Comparison of ENCODE assay signal across 14 cellular contexts in the genomic region with DNA sequence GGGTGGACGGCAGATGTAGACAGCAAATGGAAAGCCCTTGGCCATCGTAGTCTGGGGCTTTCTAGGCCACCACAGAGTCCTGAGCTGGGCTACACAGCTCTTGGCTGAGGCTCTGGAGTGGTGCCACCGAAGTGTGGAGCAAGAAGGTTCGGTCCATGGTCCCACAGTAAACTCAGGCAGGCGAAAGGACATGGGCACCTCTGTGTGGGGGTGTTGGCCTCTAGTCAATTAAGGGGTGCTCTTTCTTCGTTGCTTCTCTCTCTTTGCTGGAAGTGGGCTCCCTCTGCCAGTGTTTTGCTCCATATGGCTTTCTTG. TPM values are rescaled to one million over a fixed set of nuclear protein-coding genes. Genes with fewer than 3 reads are reported as not detected.
A peak's percentile ranks its signal among the peaks of the same experiment; 100 is the strongest.
DNase-seq lines count a peak whose midpoint lies in the region; ATAC-seq and TF ChIP-seq lines count a peak whose summit lies in the region.
"Had no signal": no experiment of that assay in that cellular context is flagged by ENCODE, and none has a peak within 500 bp of the region (broad histone marks: within the 10 kb centered on the region; RNA-seq: fewer than 3 reads in every experiment).

No MANE protein-coding gene starts in this region.

- POLR2A ChIA-PET in PC-9 (lab: Charles Lee; ENCODE audit: unreplicated experiment), result interaction anchor here (0.6 kb wide), 1 partner anchor 16 kb away, joined by 3 read pairs; no protein-coding TSS in a partner anchor
- POLR2A ChIA-PET in naive thymus-derived CD4-positive, alpha-beta T cell (lab: Charles Lee), result interaction anchor here (0.8 kb wide), 1 partner anchor 11 kb away, joined by 3 read pairs; no protein-coding TSS in a partner anchor

- H2AFZ ChIP-seq in PC-9, result no peak overlapping the region

- H3K9me2 ChIP-seq in PC-9 (ENCODE audit: insufficient read depth), result no peaks in the 10 kb centered on the region

- 0 out of 2 replicates have a peak, but pooled peaks cover 3% of the 10 kb centered on the region for H3K79me2 ChIP-seq in PC-9 (ENCODE audit: low read depth)

- CTCF ChIA-PET in PC-9 (lab: Charles Lee), result no interaction called here
- CTCF ChIA-PET in naive thymus-derived CD4-positive, alpha-beta T cell (lab: Charles Lee), result interaction anchor here (1.2 kb wide), 1 partner anchor 53 kb away, joined by 4 read pairs; no protein-coding TSS in a partner anchor

- no peak for DNase-seq in PC-9
- no peak for DNase-seq in epithelial cell of prostate (ENCODE audit: low read depth, low spot score)
- DNase-seq in naive thymus-derived CD4-positive, alpha-beta T cell, result no peak
- DNase-seq in amygdala (lab: John Stamatoyannopoulos, UW), result no peak
- DNase-seq: activated CD4-positive, alpha-beta T cell treated with anti-CD3 and anti-CD28 coated beads for 4 hours; KG1; NCI-H2227 treated with DMSO at 0.1 percent for 48 hours; stimulated activated naive CD4-positive, alpha-beta T cell had no signal

- H4K20me1 ChIP-seq in PC-9 (ENCODE audit: insufficient read depth), result no peaks in the 10 kb centered on the region

- H3K4me3 ChIP-seq in PC-9, result no peak overlapping the region
- no peak overlapping the region for H3K4me3 ChIP-seq in naive thymus-derived CD4-positive, alpha-beta T cell (ENCODE audit: low read length)

- ATAC-seq in naive thymus-derived CD4-positive, alpha-beta T cell, result no peak
- ATAC-seq in GM19035 (IDR thresholded peaks at IDR 0.05; ENCODE audit: unreplicated experiment), result no peak
- ATAC-seq in HG02938 (IDR thresholded peaks at IDR 0.05; ENCODE audit: unreplicated experiment), result no peak
- ATAC-seq: HCT116 had no signal

- BruUV-seq in PC-9 (replicated peaks; lab: Mats Ljungman, UMichigan), result no TSS peak

- TF ChIP-seq CTCF in PC-9 (conservative IDR thresholded peaks at IDR 0.05), result no peak

- H3K4me1 ChIP-seq in PC-9 (replicated peaks; ENCODE audit: insufficient read depth), result peaks cover 56% of the 10 kb centered on the region
- H3K4me1 ChIP-seq in naive thymus-derived CD4-positive, alpha-beta T cell (ENCODE audit: control insufficient read depth in 2 of 2, insufficient read depth in 2 of 2, low read length in 2 of 2), result peaks cover 5 to 15% of the 10 kb centered on the region in 2 donors

- H3K4me2 ChIP-seq in PC-9, result peak overlapping the region; percentile 99; the same call in 1 of the 2 replicates

- H3K4me3 Mint-ChIP-seq in naive thymus-derived CD4-positive, alpha-beta T cell, result peak overlapping the region in 9 of 10 donors; percentile 7 to 74 (median 49)
- H3K4me3 Mint-ChIP-seq: activated T-cell treated with anti-CD3 and anti-CD28 coated beads, Interleukin-2, amount 50 U/mL, for 24 hours had no signal

- H3K36me3 ChIP-seq in PC-9 (ENCODE audit: low read depth), result no peaks in the 10 kb centered on the region
- H3K36me3 ChIP-seq in naive thymus-derived CD4-positive, alpha-beta T cell (ENCODE audit: control insufficient read depth in 2 of 3, insufficient read depth in 3 of 3, low read length in 3 of 3), result no peaks in the 10 kb centered on the region

- peak overlapping the region; percentile 75 for H3K27ac ChIP-seq in PC-9
- H3K27ac ChIP-seq in epithelial cell of prostate, result peak overlapping the region; percentile 64
- H3K27ac ChIP-seq in naive thymus-derived CD4-positive, alpha-beta T cell (ENCODE audit: low read depth, low read length), result no peak overlapping the region
- peak overlapping the region; percentile 41 for H3K27ac ChIP-seq in temporal lobe (ENCODE audit: low read depth, low read length)
- H3K27ac ChIP-seq: C4-2B had no signal

- peaks cover 0 to 1% (median 0%) of the 10 kb centered on the region in 5 donors for H3K36me3 Mint-ChIP-seq in naive thymus-derived CD4-positive, alpha-beta T cell

- H3K9me3 ChIP-seq in PC-9 (ENCODE audit: insufficient read depth, low read depth), result no peaks in the 10 kb centered on the region
- H3K9me3 ChIP-seq in naive thymus-derived CD4-positive, alpha-beta T cell (ENCODE audit: control insufficient read depth in 2 of 3, low read length in 3 of 3), result no peaks in the 10 kb centered on the region

- H3K4me1 Mint-ChIP-seq in naive thymus-derived CD4-positive, alpha-beta T cell, result peaks cover 6 to 25% (median 14%) of the 10 kb centered on the region in 7 donors

- peaks cover 0 to 2% (median 0%) of the 10 kb centered on the region in 5 donors for H3K27me3 Mint-ChIP-seq in naive thymus-derived CD4-positive, alpha-beta T cell
- H3K27me3 Mint-ChIP-seq: activated T-cell treated with anti-CD3 and anti-CD28 coated beads, Interleukin-2, amount 50 U/mL, for 24 hours had no signal

- H3K27ac Mint-ChIP-seq in naive thymus-derived CD4-positive, alpha-beta T cell, result peak overlapping the region in 1 of 9 donors; percentile 71
- H3K27ac Mint-ChIP-seq: activated T-cell treated with anti-CD3 and anti-CD28 coated beads, Interleukin-2, amount 50 U/mL, for 24 hours had no signal

- H3K27me3 ChIP-seq in PC-9 (ENCODE audit: insufficient read depth, low read depth), result no peaks in the 10 kb centered on the region
- no peaks in the 10 kb centered on the region for H3K27me3 ChIP-seq in naive thymus-derived CD4-positive, alpha-beta T cell (ENCODE audit: control insufficient read depth in 2 of 2, insufficient read depth in 2 of 2, low read length in 2 of 2)

- intact Hi-C loops in PC-9 (cut with micrococcal nuclease; ENCODE audit: unreplicated experiment), result no loop called here
- intact Hi-C loops in naive thymus-derived CD4-positive, alpha-beta T cell (cut with micrococcal nuclease), result no loop called here

- peaks cover 0 to 3% (median 0%) of the 10 kb centered on the region in 11 donors for H3K9me3 Mint-ChIP-seq in naive thymus-derived CD4-positive, alpha-beta T cell
- H3K9me3 Mint-ChIP-seq: activated T-cell treated with anti-CD3 and anti-CD28 coated beads, Interleukin-2, amount 50 U/mL, for 24 hours had no signal

- H3F3A ChIP-seq in PC-9 (ENCODE audit: insufficient read depth, low read depth), result peaks cover 53% of the 10 kb centered on the region

RNA-seq across cellular contexts. Expression of gene MRPL33, which starts 34.7 kb away (rescaled TPM):
- 81.9 and 86.3 TPM in 2 replicates for total RNA-seq in PC-9 (2021)
- 10 to 100 TPM; 27.3 to 39.4 (median 35.1) TPM for total RNA-seq in naive thymus-derived CD4-positive, alpha-beta T cell
- polyA plus RNA-seq in naive thymus-derived CD4-positive, alpha-beta T cell, result 100 to 1,000 TPM; 201 to 233 TPM
- 68.1 TPM for total RNA-seq in temporal lobe
